In the genomic region with DNA sequence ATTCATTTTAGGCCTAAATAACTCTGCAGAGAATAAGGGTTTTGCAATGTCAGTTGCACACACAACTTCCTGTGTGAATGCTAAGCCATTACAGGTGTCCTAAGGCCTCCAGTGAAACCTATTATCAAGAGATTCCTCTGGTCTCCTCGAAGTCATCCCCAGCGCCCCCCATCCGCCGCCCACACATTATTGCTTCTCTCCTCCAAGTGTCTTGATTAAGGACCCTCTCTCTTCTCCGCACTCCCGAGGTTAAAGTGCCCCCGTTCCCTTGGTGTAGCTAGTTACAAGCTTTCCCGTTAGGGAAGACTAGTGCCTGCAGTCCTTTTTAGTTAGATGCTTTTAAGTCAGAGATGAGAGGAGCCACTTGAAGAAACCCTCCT, we compare ENCODE assay signal across 8 cellular contexts. TPM values are rescaled to one million over a fixed set of nuclear protein-coding genes. Genes with fewer than 3 reads are reported as not detected.
DNase-seq lines count a peak whose midpoint lies in the region; ATAC-seq and TF ChIP-seq lines count a peak whose summit lies in the region.

No MANE protein-coding gene starts in this region.

- peak; percentile 8 for DNase-seq in activated CD8-positive, alpha-beta memory T cell treated with anti-CD3 and anti-CD28 coated beads, Interleukin-2, amount 50 U/mL, for 1 hour (ENCODE audit: extremely low read depth)
- DNase-seq in epithelial cell of esophagus (ENCODE audit: low read depth) (peak; percentile 47), uterus (peak; percentile 19 to 20), HPDE6-E6E7 (ENCODE audit: extremely low spot score) (no peak)

- TF ChIP-seq POLR2A in uterus (IDR thresholded peaks at IDR 0.05): no peak

- H3K4me3 ChIP-seq in ACC112 (ENCODE audit: low read depth, low read length) (peak overlapping the region; percentile 96), HUES64 (ENCODE audit: low read length) (peak overlapping the region; percentile 78), epithelial cell of esophagus (ENCODE audit: low read length) (peak overlapping the region; percentile 94), neuron (ENCODE audit: low read length) (peak overlapping the region; percentile 63), uterus (peak overlapping the region; percentile 69 to 98)

- H3K27ac ChIP-seq in ACC112 (ENCODE audit: low read depth, low read length) (peak overlapping the region; percentile 94), HUES64 (ENCODE audit: low read depth, low read length) (no peak overlapping the region; the same call in 1 of the 2 replicates), uterus (peak overlapping the region; percentile 95 to 100)

- no peak overlapping the region for H2AFZ ChIP-seq in ACC112 (ENCODE audit: low read length, unreplicated experiment)
- peak overlapping the region; percentile 30 for H2AFZ ChIP-seq in neuron (ENCODE audit: low read depth, low read length)

- no peaks in the 10 kb centered on the region for H3K9me3 ChIP-seq in HUES64 (ENCODE audit: insufficient read depth, low read depth, low read length)
- no peaks in the 10 kb centered on the region for H3K9me3 ChIP-seq in neuron (ENCODE audit: low read length)
- H3K9me3 ChIP-seq in uterus: no peaks in the 10 kb centered on the region

- no peak for ATAC-seq in GM18861 (IDR thresholded peaks at IDR 0.05; ENCODE audit: unreplicated experiment)

- H3K36me3 ChIP-seq in ACC112 (ENCODE audit: insufficient read depth, low read length) (no peaks in the 10 kb centered on the region), HUES64 (ENCODE audit: insufficient read depth, low read length) (no peaks in the 10 kb centered on the region), neuron (ENCODE audit: insufficient read depth, low read length) (no peaks in the 10 kb centered on the region), uterus (no peaks in the 10 kb centered on the region)

- 3% methylated on average over 8 of the region's 8 CpGs for WGBS in HUES64

- TF ChIP-seq CTCF in epithelial cell of esophagus (IDR thresholded peaks at IDR 0.05; ENCODE audit: insufficient read depth, low read depth, low read length, missing control alignments): no peak
- TF ChIP-seq CTCF in uterus (IDR thresholded peaks at IDR 0.05): no peak

- peaks cover 66% of the 10 kb centered on the region for H3K79me2 ChIP-seq in ACC112 (ENCODE audit: control insufficient read depth, insufficient read depth, low read length, unreplicated experiment)

- H3K27me3 ChIP-seq in ACC112 (ENCODE audit: insufficient read depth, low read length) (no peaks in the 10 kb centered on the region), HUES64 (ENCODE audit: insufficient read depth, low read length) (peaks cover 9% of the 10 kb centered on the region; the same call in 1 of the 2 replicates), neuron (ENCODE audit: insufficient read depth, low read length) (peaks cover 2% of the 10 kb centered on the region), uterus (no peaks in the 10 kb centered on the region)

- H3K4me1 ChIP-seq in ACC112 (ENCODE audit: control insufficient read depth, insufficient read depth, low read length, unreplicated experiment) (peaks cover 51% of the 10 kb centered on the region), HUES64 (ENCODE audit: insufficient read depth, low read length) (peaks cover 23% of the 10 kb centered on the region), neuron (ENCODE audit: insufficient read depth, low read length) (peaks cover 13% of the 10 kb centered on the region), uterus (no peaks in the 10 kb centered on the region)

- H3K9ac ChIP-seq in HUES64 (ENCODE audit: low read depth, low read length): peak overlapping the region; percentile 56

- intact Hi-C loops in uterus (cut with DNase I; ENCODE audit: low total_unique reads): no loop called here

RNA-seq across cellular contexts. Expression of gene HIVEP2, which starts 1.2 kb away (rescaled TPM):
- 2.8 TPM for polyA plus RNA-seq in HUES64 (2013, experiment 1 of 2)
- polyA plus RNA-seq in HUES64 (2013, experiment 2 of 2): 2.8 TPM
- 10 to 100 TPM; 11.0 to 24.7 (median 19.8) TPM for total RNA-seq in uterus
